ENCODE assay signal across 1 cellular context in genomic region chr18:4130734-4131719, GRCh38.
TF ChIP-seq lines count a peak whose summit lies in the region.

No MANE protein-coding gene starts in this region.

TF ChIP-seq in H1, 55 proteins besides CTCF, POLR2A, EP300 and RAD21:
- TF ChIP-seq TCF12 (IDR thresholded peaks at IDR 0.05; ENCODE audit: low read depth, low read length) (no peak), GABPA (IDR thresholded peaks at IDR 0.05; ENCODE audit: borderline replicate concordance, insufficient read depth, low read length) (no peak), BRCA1 (IDR thresholded peaks at IDR 0.05; ENCODE audit: low read depth, low read length) (no peak), SP4 (IDR thresholded peaks at IDR 0.05; ENCODE audit: low read length) (no peak), SIRT6 (IDR thresholded peaks at IDR 0.05; ENCODE audit: low read length) (no peak), EGR1 (IDR thresholded peaks at IDR 0.05; ENCODE audit: borderline replicate concordance, low read depth, low read length) (no peak), CHD7 (IDR thresholded peaks at IDR 0.05; ENCODE audit: insufficient replicate concordance, low read length) (no peak), HDAC6 (IDR thresholded peaks at IDR 0.05; ENCODE audit: low read depth, low read length) (no peak), GTF2F1 (IDR thresholded peaks at IDR 0.05; ENCODE audit: borderline replicate concordance, low read depth, low read length) (no peak), CEBPB (IDR thresholded peaks at IDR 0.05; ENCODE audit: low read depth, low read length) (no peak), TBP (IDR thresholded peaks at IDR 0.05; ENCODE audit: low read depth, low read length) (no peak), NANOG (IDR thresholded peaks at IDR 0.05; ENCODE audit: insufficient read depth, low read depth, low read length, poor library complexity, severe bottlenecking) (no peak), YY1 (IDR thresholded peaks at IDR 0.05; ENCODE audit: low read depth, low read length) (no peak), SAP30 (IDR thresholded peaks at IDR 0.05; ENCODE audit: insufficient read depth, insufficient replicate concordance, low read length) (no peak), PHF8 (conservative IDR thresholded peaks at IDR 0.05; ENCODE audit: low read depth, low read length) (no peak), SP1 (IDR thresholded peaks at IDR 0.05; ENCODE audit: low read depth, low read length) (no peak), HDAC2 (IDR thresholded peaks at IDR 0.05; ENCODE audit: borderline replicate concordance in 1 of 2, low read depth in 2 of 2, low read length in 2 of 2) (no peak), TAF7 (optimal IDR thresholded peaks at IDR 0.05; ENCODE audit: borderline replicate concordance, low read depth, low read length) (no peak), ATF3 (IDR thresholded peaks at IDR 0.05; ENCODE audit: insufficient read depth, low read depth, low read length) (no peak)
- TF ChIP-seq, protein P1, sequence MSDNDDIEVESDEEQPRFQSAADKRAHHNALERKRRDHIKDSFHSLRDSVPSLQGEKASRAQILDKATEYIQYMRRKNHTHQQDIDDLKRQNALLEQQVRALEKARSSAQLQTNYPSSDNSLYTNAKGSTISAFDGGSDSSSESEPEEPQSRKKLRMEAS (IDR thresholded peaks at IDR 0.05) = no peak
